8 cellular contexts compared by ENCODE assay signal in genomic region chr5:32174011-32174866, GRCh38. TPM values are rescaled to one million over a fixed set of nuclear protein-coding genes. Genes with fewer than 3 reads are reported as not detected.
DNase-seq lines count a peak whose midpoint lies in the region; ATAC-seq and TF ChIP-seq lines count a peak whose summit lies in the region.

Gene GOLPH3, minus strand, starts transcription at chr5:32174319. Its CDS starts 285 bp downstream, at chr5:32174034.

- TF ChIP-seq CTCF in Caco-2 (IDR thresholded peaks at IDR 0.05; ENCODE audit: insufficient read depth in 1 of 2, low read depth in 1 of 2, low read length in 1 of 2, severe bottlenecking in 1 of 2, unreplicated experiment in 1 of 2) = no peak

- 0 out of 2 replicates have a peak, but pooled peaks cover 4% of the 10 kb centered on the region for H3K4me1 ChIP-seq in Caco-2
- no peaks in the 10 kb centered on the region for H3K4me1 ChIP-seq in HUES48 (ENCODE audit: control insufficient read depth, insufficient read depth, low read length)
- no peaks in the 10 kb centered on the region for H3K4me1 ChIP-seq in NT2/D1 (ENCODE audit: insufficient read depth, insufficient read length)
- peaks cover 14% of the 10 kb centered on the region for H3K4me1 ChIP-seq in endocrine pancreas (ENCODE audit: control insufficient read depth, insufficient read depth, low read length)
- peaks cover 12% of the 10 kb centered on the region for H3K4me1 ChIP-seq in mesodermal cell (ENCODE audit: control insufficient read depth, insufficient read depth, low read length, poor library complexity, severe bottlenecking)

- peak within 1 kb of the TSS; percentile 96 for H3K9ac ChIP-seq in HUES48 (ENCODE audit: low read depth, low read length)
- H3K9ac ChIP-seq in NT2/D1 (ENCODE audit: insufficient read length, low read depth) = peak within 1 kb of the TSS; percentile 98
- H3K9ac ChIP-seq in endocrine pancreas (ENCODE audit: control insufficient read depth, insufficient read depth, low read length) = peak within 1 kb of the TSS; percentile 97

- CTCF ChIA-PET in Caco-2 (lab: Charles Lee) = interaction anchor here (0.5 to 1.1 kb wide), 4 partner anchors 17 to 372 kb away, joined by 3 read pairs; no protein-coding TSS in a partner anchor
- CTCF ChIA-PET in activated CD8-positive, alpha-beta memory T cell treated with anti-CD3 and anti-CD28 coated beads, Interleukin-2, amount 10 ng/mL, durations not matched to agents 7 days and 5 days (lab: Charles Lee) = interaction anchor here (1.0 to 1.4 kb wide), 4 partner anchors 11 to 416 kb away, joined by 3 to 5 read pairs (median 3); no protein-coding TSS in a partner anchor

- peak within 1 kb of the TSS; percentile 98 for H3K4me3 ChIP-seq in Caco-2 (ENCODE audit: low read depth, low read length)
- H3K4me3 ChIP-seq in HUES48 (ENCODE audit: low read depth, low read length) = peak within 1 kb of the TSS; percentile 98
- H3K4me3 ChIP-seq in NT2/D1 (ENCODE audit: insufficient read length, low read depth) = peak within 1 kb of the TSS; percentile 84
- H3K4me3 ChIP-seq in endocrine pancreas (ENCODE audit: control insufficient read depth, insufficient read depth, low read length) = peak within 1 kb of the TSS; percentile 99
- peak within 1 kb of the TSS; percentile 95 for H3K4me3 ChIP-seq in mesodermal cell (ENCODE audit: extremely low read depth, insufficient read depth, low read length, poor library complexity, severe bottlenecking)

- H3K27ac ChIP-seq in HUES48 (ENCODE audit: low read depth, low read length) (peak within 1 kb of the TSS; percentile 98), mesodermal cell (ENCODE audit: low read depth, low read length, severe bottlenecking) (peak within 1 kb of the TSS; percentile 99)

- no TSS peak for BruUV-seq in Caco-2 (replicated peaks; lab: Mats Ljungman, UMichigan)

- peaks cover 54% of the 10 kb centered on the region for H3K36me3 Mint-ChIP-seq in Caco-2 (ENCODE audit: insufficient read depth, unreplicated experiment)
- peaks cover 36% of the 10 kb centered on the region for H3K36me3 Mint-ChIP-seq in activated CD8-positive, alpha-beta memory T cell treated with anti-CD3 and anti-CD28 coated beads, Interleukin-2, amount 10 ng/mL, durations not matched to agents 7 days and 5 days

- H3K27me3 Mint-ChIP-seq in Caco-2 (ENCODE audit: insufficient read depth, unreplicated experiment) = no peaks in the 10 kb centered on the region
- peaks cover 2% of the 10 kb centered on the region for H3K27me3 Mint-ChIP-seq in activated CD8-positive, alpha-beta memory T cell treated with anti-CD3 and anti-CD28 coated beads, Interleukin-2, amount 10 ng/mL, durations not matched to agents 7 days and 5 days

- 0 to 1% methylated on average over 72 to 80 of the region's 85 CpGs for WGBS in mesodermal cell (ENCODE audit: insufficient coverage in 2 of 2), 2 experiments

- POLR2A ChIA-PET in Caco-2 (lab: Charles Lee) = interaction anchor here (0.6 to 1.9 kb wide), 8 partner anchors 17 to 300 kb away, joined by 3 to 10 read pairs (median 4); no protein-coding TSS in a partner anchor

- H3K27ac Mint-ChIP-seq in Caco-2 (ENCODE audit: unreplicated experiment) = peak within 1 kb of the TSS; percentile 98
- peak within 1 kb of the TSS; percentile 98 for H3K27ac Mint-ChIP-seq in activated CD8-positive, alpha-beta memory T cell treated with anti-CD3 and anti-CD28 coated beads, Interleukin-2, amount 10 ng/mL, durations not matched to agents 7 days and 5 days

- peaks cover 7% of the 10 kb centered on the region for H3K4me1 Mint-ChIP-seq in Caco-2 (ENCODE audit: low read depth, unreplicated experiment)
- H3K4me1 Mint-ChIP-seq in activated CD8-positive, alpha-beta memory T cell treated with anti-CD3 and anti-CD28 coated beads, Interleukin-2, amount 10 ng/mL, durations not matched to agents 7 days and 5 days = peaks cover 34% of the 10 kb centered on the region

- no peaks in the 10 kb centered on the region for H3K9me3 Mint-ChIP-seq in Caco-2 (ENCODE audit: unreplicated experiment)
- H3K9me3 Mint-ChIP-seq in activated CD8-positive, alpha-beta memory T cell treated with anti-CD3 and anti-CD28 coated beads, Interleukin-2, amount 10 ng/mL, durations not matched to agents 7 days and 5 days (ENCODE audit: low read depth) = no peaks in the 10 kb centered on the region

- peak; percentile 87 for ATAC-seq in GM21423 (IDR thresholded peaks at IDR 0.05; ENCODE audit: unreplicated experiment)
- ATAC-seq in activated CD8-positive, alpha-beta memory T cell treated with anti-CD3 and anti-CD28 coated beads, Interleukin-2, amount 10 ng/mL, durations not matched to agents 7 days and 5 days = peak; percentile 92

- H3K36me3 ChIP-seq in Caco-2 (ENCODE audit: control insufficient read depth, insufficient read depth, low read length) = no peaks in the 10 kb centered on the region; the same call in 1 of the 2 replicates
- peaks cover 24% of the 10 kb centered on the region for H3K36me3 ChIP-seq in HUES48 (ENCODE audit: control insufficient read depth, insufficient read depth, low read length)
- H3K36me3 ChIP-seq in NT2/D1 (ENCODE audit: insufficient read depth, insufficient read length, low read length) = peaks cover 26% of the 10 kb centered on the region
- H3K36me3 ChIP-seq in endocrine pancreas (ENCODE audit: control insufficient read depth, insufficient read depth, low read length) = no peaks in the 10 kb centered on the region
- H3K36me3 ChIP-seq in mesodermal cell (ENCODE audit: control insufficient read depth, insufficient read depth, low read length) = peaks cover 25% of the 10 kb centered on the region

- H3K9me3 ChIP-seq in Caco-2 (no peaks in the 10 kb centered on the region), HUES48 (ENCODE audit: control insufficient read depth, insufficient read depth, low read length) (no peaks in the 10 kb centered on the region), NT2/D1 (ENCODE audit: insufficient read depth, low read length) (no peaks in the 10 kb centered on the region), endocrine pancreas (ENCODE audit: control insufficient read depth, low read length) (no peaks in the 10 kb centered on the region), mesodermal cell (ENCODE audit: control insufficient read depth, low read length) (no peaks in the 10 kb centered on the region)

- intact Hi-C loops in Caco-2 (cut with micrococcal nuclease; ENCODE audit: unreplicated experiment) = loop anchor here (1.0 to 5.0 kb wide), 3 partner anchors 50 to 153 kb away; partner anchors contain the start of gene MTMR12

- DNase-seq in Caco-2 = peak; percentile 93 to 96
- DNase-seq in NT2/D1 (ENCODE audit: low read depth, low spot score) = peak; percentile 66
- DNase-seq in activated CD8-positive, alpha-beta memory T cell treated with anti-CD3 and anti-CD28 coated beads, Interleukin-2, amount 10 ng/mL, durations not matched to agents 7 days and 5 days = peak; percentile 95
- peak; percentile 84 for DNase-seq in stimulated activated CD8-positive, alpha-beta memory T cell treated with anti-CD3 and anti-CD28 coated beads, Interleukin-15, amount 100 ng/mL, for 24 hours (ENCODE audit: low read depth)

- H3K27me3 ChIP-seq in Caco-2 (replicated peaks; ENCODE audit: control insufficient read depth, insufficient read depth, low read length) (no peaks in the 10 kb centered on the region), HUES48 (ENCODE audit: control insufficient read depth, insufficient read depth, low read length) (no peaks in the 10 kb centered on the region), NT2/D1 (ENCODE audit: insufficient read depth, insufficient read length) (no peaks in the 10 kb centered on the region), endocrine pancreas (ENCODE audit: control insufficient read depth, insufficient read depth, low read length) (no peaks in the 10 kb centered on the region)

- H3K4me3 Mint-ChIP-seq in Caco-2 (ENCODE audit: unreplicated experiment) = peak within 1 kb of the TSS; percentile 90
- H3K4me3 Mint-ChIP-seq in activated CD8-positive, alpha-beta memory T cell treated with anti-CD3 and anti-CD28 coated beads, Interleukin-2, amount 10 ng/mL, durations not matched to agents 7 days and 5 days = peak within 1 kb of the TSS; percentile 93

RNA-seq across cellular contexts. Expression of gene GOLPH3, which starts in this region (rescaled TPM):
- total RNA-seq in Caco-2 (2022) = 107 and 122 TPM in 2 replicates
- 10 to 100 TPM; 74.7 to 81.4 TPM for total RNA-seq in activated CD8-positive, alpha-beta memory T cell treated with anti-CD3 and anti-CD28 coated beads, Interleukin-2, amount 10 ng/mL, durations not matched to agents 7 days and 5 days
- polyA plus RNA-seq in mesodermal cell (2013, experiment 1 of 2) = 92.7 TPM
- 93.2 TPM for polyA plus RNA-seq in mesodermal cell (2013, experiment 2 of 2)

Comparison
In these comparisons a context has a peak if more than half of its experiments do, and no peak if none do; other contexts are left out.
1. Peak in every context shown above with its lines: DNase-seq, ATAC-seq, H3K4me3 ChIP-seq and H3K27ac ChIP-seq.